ENCODE assay signal across 13 cellular contexts in genomic region chr12:124150176-124150575, GRCh38.
"Had no signal": no experiment of that assay in that cellular context is flagged by ENCODE, and none has a peak within 500 bp of the region (broad histone marks: within the 10 kb centered on the region; RNA-seq: fewer than 3 reads in every experiment).

No MANE protein-coding gene starts in this region.

- H3K4me3 Mint-ChIP-seq: activated B cell treated with CpG ODN at 0.5 μM for 24 hours; activated CD4-positive, alpha-beta T cell treated with anti-CD3 and anti-CD28 coated beads, Interleukin-2, amount 10 ng/mL, durations not matched to agents 24 days and 14 days; activated CD8-positive, alpha-beta T cell treated with anti-CD3 and anti-CD28 coated beads, Interleukin-2, amount 10 ng/mL, durations not matched to agents 7 days and 5 days; naive B cell; stimulated activated memory B cell treated with anti-CD40 and anti-IgM and Interleukin-4, amounts not matched to agents 10 μg/mL and 1 μg/mL and 100 μg/mL, for 72 hours had no signal

- H3K4me1 Mint-ChIP-seq: activated CD4-positive, alpha-beta T cell treated with anti-CD3 and anti-CD28 coated beads, Interleukin-2, amount 10 ng/mL, durations not matched to agents 24 days and 14 days; stimulated activated memory B cell treated with anti-CD40 and anti-IgM and Interleukin-4, amounts not matched to agents 10 μg/mL and 1 μg/mL and 100 μg/mL, for 72 hours had no signal

- H3K4me3 ChIP-seq: uterus had no signal

- H3K27me3 ChIP-seq: uterus had no signal

- H3K27ac ChIP-seq: uterus had no signal

- H3K27ac Mint-ChIP-seq: activated B cell treated with CpG ODN at 0.5 μM for 24 hours; activated CD4-positive, alpha-beta T cell treated with anti-CD3 and anti-CD28 coated beads, Interleukin-2, amount 10 ng/mL, durations not matched to agents 24 days and 14 days; activated CD8-positive, alpha-beta T cell treated with anti-CD3 and anti-CD28 coated beads, Interleukin-2, amount 10 ng/mL, durations not matched to agents 7 days and 5 days; activated naive CD4-positive, alpha-beta T cell treated with anti-CD3 and anti-CD28 coated beads, Interleukin-2, amount 50 U/mL, for 72 hours; naive B cell; stimulated activated memory B cell treated with anti-CD40 and anti-IgM and Interleukin-4, amounts not matched to agents 10 μg/mL and 1 μg/mL and 100 μg/mL, for 72 hours had no signal

- H3K4me1 ChIP-seq: uterus had no signal

- H3K9me3 ChIP-seq: uterus had no signal

- H3K36me3 Mint-ChIP-seq: activated naive CD4-positive, alpha-beta T cell treated with anti-CD3 and anti-CD28 coated beads, Interleukin-2, amount 50 U/mL, for 72 hours; naive B cell; stimulated activated memory B cell treated with anti-CD40 and anti-IgM and Interleukin-4, amounts not matched to agents 10 μg/mL and 1 μg/mL and 100 μg/mL, for 72 hours had no signal

- H3K9me3 Mint-ChIP-seq: activated B cell treated with CpG ODN at 0.5 μM for 24 hours; activated naive CD4-positive, alpha-beta T cell treated with anti-CD3 and anti-CD28 coated beads, Interleukin-2, amount 50 U/mL, for 72 hours; stimulated activated memory B cell treated with anti-CD40 and anti-IgM and Interleukin-4, amounts not matched to agents 10 μg/mL and 1 μg/mL and 100 μg/mL, for 72 hours had no signal

- H3K27me3 Mint-ChIP-seq: activated CD4-positive, alpha-beta T cell treated with anti-CD3 and anti-CD28 coated beads, Interleukin-2, amount 10 ng/mL, durations not matched to agents 24 days and 14 days had no signal

- H3K36me3 ChIP-seq: uterus had no signal

- DNase-seq: activated B cell treated with CpG ODN at 0.5 μM for 24 hours; activated CD4-positive, alpha-beta T cell treated with anti-CD3 and anti-CD28 coated beads, Interleukin-2, amount 10 ng/mL, durations not matched to agents 24 days and 14 days; activated CD8-positive, alpha-beta memory T cell treated with anti-CD3 and anti-CD28 coated beads, Interleukin-2, amount 50 U/mL, for 4 hours; activated CD8-positive, alpha-beta T cell treated with anti-CD3 and anti-CD28 coated beads, Interleukin-2, amount 10 ng/mL, durations not matched to agents 7 days and 5 days; activated effector memory CD4-positive, alpha-beta T cell treated with anti-CD3 and anti-CD28 coated beads, Interleukin-2, amount 50 U/mL, for 16 hours; activated T-cell treated with anti-CD3 and anti-CD28 coated beads, Interleukin-2, amount 50 U/mL, for 48 hours; amniotic stem cell; naive B cell; retina; stimulated activated CD4-positive, alpha-beta T cell treated with anti-CD3 and anti-CD28 coated beads, Interleukin-2, amount 100 ng/mL, for 48 hours; uterus had no signal
